Comparison of ENCODE assay signal across 1 cellular context in genomic region chr16:86073103-86073625, GRCh38.
TF ChIP-seq lines count a peak whose summit lies in the region.

No MANE protein-coding gene starts in this region.

TF ChIP-seq in HCT116, 20 proteins besides CTCF, POLR2A, EP300 and RAD21 (continued from another document):
- no peak for TF ChIP-seq ZFX (IDR thresholded peaks at IDR 0.05)
- no peak for TF ChIP-seq ZNF274 (IDR thresholded peaks at IDR 0.05; ENCODE audit: low read depth, low read length)
- TF ChIP-seq TCF7L2 (IDR thresholded peaks at IDR 0.05; ENCODE audit: borderline replicate concordance, extremely low read depth, insufficient read depth, insufficient read length): no peak
TF ChIP-seq in HCT116: peak in this region for 0.
